30 cellular contexts compared by ENCODE assay signal in the genomic region with DNA sequence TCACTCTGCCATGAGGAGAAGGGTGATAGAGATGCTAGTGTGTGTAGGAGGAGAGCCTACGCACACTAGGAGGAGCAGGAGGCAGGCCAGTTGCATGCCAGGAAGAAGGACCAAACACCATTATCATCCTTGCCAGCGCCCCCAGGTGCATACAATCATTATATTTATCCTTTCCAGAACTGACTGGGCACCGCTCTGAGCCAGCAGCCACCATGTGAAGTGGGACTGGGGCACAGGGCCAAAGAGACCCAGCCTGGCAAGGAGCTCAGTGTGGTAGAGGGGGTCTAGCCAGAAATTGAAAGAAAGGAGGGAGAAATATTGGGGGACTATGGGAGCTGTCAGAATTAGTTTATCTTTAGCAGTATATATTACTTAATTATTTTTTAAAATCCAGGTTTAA. TPM values are rescaled to one million over a fixed set of nuclear protein-coding genes. Genes with fewer than 3 reads are reported as not detected.
"Had no signal": no experiment of that assay in that cellular context is flagged by ENCODE, and none has a peak within 500 bp of the region (broad histone marks: within the 10 kb centered on the region; RNA-seq: fewer than 3 reads in every experiment).

No MANE protein-coding gene starts in this region.

- H3K9ac ChIP-seq: SK-N-SH had no signal

- H3K27me3 ChIP-seq: Peyer's patch, SJSA1 had no signal

- H3K4me1 Mint-ChIP-seq: activated CD4-positive, alpha-beta T cell treated with anti-CD3 and anti-CD28 coated beads, Interleukin-2, amount 10 ng/mL, durations not matched to agents 7 days and 5 days; activated naive CD4-positive, alpha-beta T cell treated with anti-CD3 and anti-CD28 coated beads, Interleukin-2, amount 10 ng/mL, durations not matched to agents 7 days and 5 days; activated naive CD8-positive, alpha-beta T cell treated with anti-CD3 and anti-CD28 coated beads, Interleukin-2, amount 50 U/mL, for 24 hours; brain had no signal

- H3K36me3 Mint-ChIP-seq: activated CD4-positive, alpha-beta memory T cell treated with anti-CD3 and anti-CD28 coated beads for 36 hours; activated naive CD4-positive, alpha-beta T cell treated with anti-CD3 and anti-CD28 coated beads, Interleukin-2, amount 10 ng/mL, durations not matched to agents 7 days and 5 days; activated naive CD8-positive, alpha-beta T cell; brain had no signal

- H3K9me3 Mint-ChIP-seq: activated CD4-positive, alpha-beta memory T cell treated with anti-CD3 and anti-CD28 coated beads for 36 hours; activated naive CD4-positive, alpha-beta T cell treated with anti-CD3 and anti-CD28 coated beads, Interleukin-2, amount 10 ng/mL, durations not matched to agents 7 days and 5 days; activated naive CD8-positive, alpha-beta T cell treated with anti-CD3 and anti-CD28 coated beads, Interleukin-2, amount 50 U/mL, for 24 hours; activated T-cell treated with anti-CD3 and anti-CD28 coated beads, Interleukin-2, amount 50 U/mL, for 4 hours had no signal

- H3K9me3 ChIP-seq: Peyer's patch, SJSA1, SK-N-SH had no signal

- H3K27ac ChIP-seq: Peyer's patch, SJSA1 had no signal

- H3K4me3 Mint-ChIP-seq: activated CD4-positive, alpha-beta memory T cell treated with anti-CD3 and anti-CD28 coated beads for 36 hours; activated CD4-positive, alpha-beta T cell treated with anti-CD3 and anti-CD28 coated beads, Interleukin-2, amount 10 ng/mL, durations not matched to agents 7 days and 5 days; activated naive CD4-positive, alpha-beta T cell treated with anti-CD3 and anti-CD28 coated beads, Interleukin-2, amount 10 ng/mL, durations not matched to agents 7 days and 5 days; activated naive CD8-positive, alpha-beta T cell; activated naive CD8-positive, alpha-beta T cell treated with anti-CD3 and anti-CD28 coated beads, Interleukin-2, amount 50 U/mL, for 24 hours; activated T-cell treated with anti-CD3 and anti-CD28 coated beads, Interleukin-2, amount 50 U/mL, for 4 hours; brain; T-helper 1 cell treated with Interleukin-12 subunit alpha and Interleukin-12 subunit beta and Interleukin-4 antibody, amounts not matched to agents 30 μg/mL and 1 μg/mL, for 36 hours; T-helper 2 cell treated with Interferon-gamma antibody and Interleukin-4, amounts not matched to agents 5 μg/mL and 100 μg/mL, for 36 hours had no signal

- H3K36me3 ChIP-seq: Peyer's patch, SJSA1 had no signal

- H3K4me1 ChIP-seq: Peyer's patch, SJSA1 had no signal

- H3K4me2 ChIP-seq: SK-N-SH had no signal

- H3K27ac Mint-ChIP-seq: activated CD4-positive, alpha-beta memory T cell treated with anti-CD3 and anti-CD28 coated beads for 36 hours; activated CD4-positive, alpha-beta T cell treated with anti-CD3 and anti-CD28 coated beads, Interleukin-2, amount 10 ng/mL, durations not matched to agents 7 days and 5 days; activated naive CD4-positive, alpha-beta T cell treated with anti-CD3 and anti-CD28 coated beads, Interleukin-2, amount 10 ng/mL, durations not matched to agents 7 days and 5 days; activated naive CD8-positive, alpha-beta T cell; activated naive CD8-positive, alpha-beta T cell treated with anti-CD3 and anti-CD28 coated beads, Interleukin-2, amount 50 U/mL, for 24 hours; brain; T-helper 1 cell treated with Interleukin-12 subunit alpha and Interleukin-12 subunit beta and Interleukin-4 antibody, amounts not matched to agents 30 μg/mL and 1 μg/mL, for 36 hours; T-helper 2 cell treated with Interferon-gamma antibody and Interleukin-4, amounts not matched to agents 5 μg/mL and 100 μg/mL, for 36 hours had no signal

- DNase-seq: activated CD4-positive, alpha-beta memory T cell treated with anti-CD3 and anti-CD28 coated beads for 36 hours; activated CD4-positive, alpha-beta T cell treated with anti-CD3 and anti-CD28 coated beads, Interleukin-2, amount 10 ng/mL, durations not matched to agents 7 days and 5 days; activated CD8-positive, alpha-beta memory T cell treated with anti-CD3 and anti-CD28 coated beads, Interleukin-2, amount 50 U/mL, for 4 hours; activated effector memory CD4-positive, alpha-beta T cell treated with Interleukin-2 at 50 U/mL for 16 hours; activated naive CD4-positive, alpha-beta T cell treated with anti-CD3 and anti-CD28 coated beads, Interleukin-2, amount 10 ng/mL, durations not matched to agents 7 days and 5 days; activated naive CD8-positive, alpha-beta T cell treated with anti-CD3 and anti-CD28 coated beads, Interleukin-2, amount 50 U/mL, for 24 hours; activated T-cell treated with anti-CD3 and anti-CD28 coated beads for 4 hours; activated T-cell treated with anti-CD3 and anti-CD28 coated beads, Interleukin-2, amount 50 U/mL, for 4 hours; anterior cingulate cortex; central memory CD4-positive, alpha-beta T cell; NCI-H1048; NCI-H1417 treated with DMSO at 0.1 percent for 48 hours; NCI-H1694 treated with DMSO at 0.1 percent for 48 hours; NCI-H2029; NCI-H510A; NCI-H526; NCI-H774; PC-3; Peyer's patch; RPMI8226; SHP77 treated with DMSO at 0.1 percent for 48 hours; SK-N-SH had no signal

- H3K4me3 ChIP-seq: K562, Peyer's patch, SJSA1 had no signal

RNA-seq across cellular contexts. Expression of a gene that starts 8.3 kb away (rescaled TPM):
- total RNA-seq: activated CD4-positive, alpha-beta memory T cell treated with anti-CD3 and anti-CD28 coated beads for 36 hours; activated CD4-positive, alpha-beta T cell treated with anti-CD3 and anti-CD28 coated beads, Interleukin-2, amount 10 ng/mL, durations not matched to agents 7 days and 5 days; activated T-cell treated with anti-CD3 and anti-CD28 coated beads, Interleukin-2, amount 50 U/mL, for 4 hours; cerebellum; K562; M059J; PC-3; Peyer's patch; SJSA1 had no signal
- polyA plus RNA-seq: K562, SK-N-SH had no signal

RNA-seq across cellular contexts. Expression of a gene that starts 34.8 kb away (rescaled TPM):
- total RNA-seq: activated CD4-positive, alpha-beta memory T cell treated with anti-CD3 and anti-CD28 coated beads for 36 hours; activated CD4-positive, alpha-beta T cell treated with anti-CD3 and anti-CD28 coated beads, Interleukin-2, amount 10 ng/mL, durations not matched to agents 7 days and 5 days; activated T-cell treated with anti-CD3 and anti-CD28 coated beads, Interleukin-2, amount 50 U/mL, for 4 hours; K562; M059J; PC-3; SJSA1 had no signal
- polyA plus RNA-seq: K562 had no signal
